10 cellular contexts compared by ENCODE assay signal in the genomic region with DNA sequence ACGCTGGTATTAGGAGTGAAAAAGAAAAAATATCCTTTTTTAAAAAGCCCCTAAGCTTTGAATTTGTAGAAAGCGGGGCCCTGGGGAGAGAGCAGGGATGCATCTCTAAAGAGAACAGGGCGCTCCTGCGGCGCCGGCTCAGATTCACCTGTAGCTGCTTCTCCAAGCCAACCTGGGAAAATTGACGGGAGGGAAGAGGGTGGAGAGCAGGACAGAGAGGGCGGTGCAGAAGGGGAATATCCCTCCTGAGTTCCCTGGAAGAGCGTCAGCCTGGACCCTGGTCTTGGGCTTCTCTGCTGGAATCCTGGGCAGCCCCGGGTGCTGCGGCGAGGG. TPM values are rescaled to one million over a fixed set of nuclear protein-coding genes. Genes with fewer than 3 reads are reported as not detected.
DNase-seq lines count a peak whose midpoint lies in the region; ATAC-seq and TF ChIP-seq lines count a peak whose summit lies in the region.
"Had no signal": no experiment of that assay in that cellular context is flagged by ENCODE, and none has a peak within 500 bp of the region (broad histone marks: within the 10 kb centered on the region; RNA-seq: fewer than 3 reads in every experiment).

No MANE protein-coding gene starts in this region.

- no peaks in the 10 kb centered on the region for H3K27me3 ChIP-seq in BLaER1
- no peaks in the 10 kb centered on the region for H3K27me3 ChIP-seq in IMR-90 (ENCODE audit: control insufficient read depth, insufficient read depth, low read length)
- no peaks in the 10 kb centered on the region for H3K27me3 ChIP-seq in naive thymus-derived CD4-positive, alpha-beta T cell (ENCODE audit: control insufficient read depth in 2 of 2, insufficient read depth in 2 of 2, low read length in 2 of 2)
- H3K27me3 ChIP-seq in A673 (replicated peaks; ENCODE audit: insufficient read depth, low read depth, low read length, poor library complexity) = no peaks in the 10 kb centered on the region

- H3K4me1 Mint-ChIP-seq in MCF 10A (ENCODE audit: insufficient read depth, unreplicated experiment) = no peaks in the 10 kb centered on the region
- H3K4me1 Mint-ChIP-seq in naive thymus-derived CD4-positive, alpha-beta T cell = peaks cover 21 to 57% (median 47%) of the 10 kb centered on the region in 7 donors

- no peak overlapping the region for H2AK5ac ChIP-seq in IMR-90 (ENCODE audit: low read depth, low read length)

- no peak overlapping the region for H2BK15ac ChIP-seq in IMR-90 (ENCODE audit: low read depth, low read length)

- ATAC-seq in IMR-90 (ENCODE audit: low read depth) (no peak), HG02885 (IDR thresholded peaks at IDR 0.05; ENCODE audit: poor library complexity, unreplicated experiment) (no peak)
- ATAC-seq in naive thymus-derived CD4-positive, alpha-beta T cell = no peak

- TF ChIP-seq CTCF in IMR-90 (conservative IDR thresholded peaks at IDR 0.05; ENCODE audit: low read depth, low read length) = no peak
- TF ChIP-seq CTCF in MCF 10A (IDR thresholded peaks at IDR 0.05; ENCODE audit: unreplicated experiment) = no peak
- no peak for TF ChIP-seq CTCF in A673 (conservative IDR thresholded peaks at IDR 0.05; ENCODE audit: low read depth, low read length)

- H3K56ac ChIP-seq in IMR-90 (ENCODE audit: extremely low read depth, insufficient read depth, low read length) = no peak overlapping the region

- H3K36me3 ChIP-seq in BLaER1 (no peaks in the 10 kb centered on the region), IMR-90 (ENCODE audit: control insufficient read depth, insufficient read depth, low read length) (no peaks in the 10 kb centered on the region), A673 (ENCODE audit: insufficient read depth, low read length, poor library complexity, severe bottlenecking) (no peaks in the 10 kb centered on the region)
- peaks cover 0 to 5% (median 0%) of the 10 kb centered on the region in 3 experiments for H3K36me3 ChIP-seq in naive thymus-derived CD4-positive, alpha-beta T cell (ENCODE audit: control insufficient read depth in 2 of 3, insufficient read depth in 3 of 3, low read length in 3 of 3)

- no peak overlapping the region for H4K91ac ChIP-seq in IMR-90 (ENCODE audit: insufficient read depth, low read depth, low read length)

- H3K18ac ChIP-seq in IMR-90 (ENCODE audit: low read depth, low read length) = no peak overlapping the region

- H3K4me3 Mint-ChIP-seq in MCF 10A (ENCODE audit: unreplicated experiment) = peak overlapping the region; percentile 44
- H3K4me3 Mint-ChIP-seq in naive thymus-derived CD4-positive, alpha-beta T cell = peak overlapping the region; percentile 64 to 88 (median 80)

- TF ChIP-seq RAD21 in IMR-90 (IDR thresholded peaks at IDR 0.05; ENCODE audit: low read length) = no peak

- no peak overlapping the region for H2BK20ac ChIP-seq in IMR-90 (ENCODE audit: low read depth, low read length)

- no peak overlapping the region for H4K5ac ChIP-seq in IMR-90 (ENCODE audit: low read depth, low read length)

- H3K9me3 ChIP-seq in BLaER1 = no peaks in the 10 kb centered on the region
- no peaks in the 10 kb centered on the region for H3K9me3 ChIP-seq in IMR-90 (ENCODE audit: control insufficient read depth, insufficient read depth, low read length)
- no peaks in the 10 kb centered on the region for H3K9me3 ChIP-seq in naive thymus-derived CD4-positive, alpha-beta T cell (ENCODE audit: control insufficient read depth in 2 of 3, low read length in 3 of 3)
- H3K9me3 ChIP-seq in A673 (ENCODE audit: low read depth, low read length, poor library complexity, severe bottlenecking) = no peaks in the 10 kb centered on the region

- H4K20me1 ChIP-seq in BLaER1 = peaks cover 19% of the 10 kb centered on the region
- H4K20me1 ChIP-seq in IMR-90 (ENCODE audit: insufficient read depth, low read length) = no peaks in the 10 kb centered on the region

- H3K14ac ChIP-seq in IMR-90 (replicated peaks; ENCODE audit: low read depth, low read length) = no peak overlapping the region

- no peak overlapping the region for H3K9ac ChIP-seq in BLaER1
- H3K9ac ChIP-seq in IMR-90 (ENCODE audit: low read depth, low read length) = no peak overlapping the region

- no peak overlapping the region for H3K4ac ChIP-seq in IMR-90 (ENCODE audit: low read depth, low read length)

- no peak overlapping the region for H3K27ac Mint-ChIP-seq in MCF 10A (ENCODE audit: low read depth, unreplicated experiment)
- peak overlapping the region; percentile 86 to 99 (median 96) for H3K27ac Mint-ChIP-seq in naive thymus-derived CD4-positive, alpha-beta T cell

- no peaks in the 10 kb centered on the region for H3K9me1 ChIP-seq in IMR-90 (ENCODE audit: insufficient read depth, low read length)

- no peak overlapping the region for H3K23ac ChIP-seq in IMR-90 (ENCODE audit: low read depth, low read length)

- peaks cover 4% of the 10 kb centered on the region for H3K27me3 Mint-ChIP-seq in MCF 10A (ENCODE audit: insufficient read depth, unreplicated experiment)
- H3K27me3 Mint-ChIP-seq in naive thymus-derived CD4-positive, alpha-beta T cell = no peaks in the 10 kb centered on the region

- peak overlapping the region; percentile 40 for H2AK9ac ChIP-seq in IMR-90 (replicated peaks; ENCODE audit: low read depth, low read length, poor library complexity)

- POLR2A ChIA-PET in IMR-90 (lab: Charles Lee; ENCODE audit: unreplicated experiment) = no interaction called here
- POLR2A ChIA-PET in MCF 10A (lab: Yijun Ruan, JAX) = interaction anchor here (0.6 to 1.7 kb wide), 3 partner anchors 23 to 95 kb away, joined by 3 to 8 read pairs (median 4); a partner anchor contains a TSS
- POLR2A ChIA-PET in naive thymus-derived CD4-positive, alpha-beta T cell (lab: Charles Lee) = interaction anchor here (0.6 to 5.9 kb wide), 13 partner anchors 8 to 1051 kb away, joined by 3 to 44 read pairs (median 4); a partner anchor contains a TSS
- POLR2A ChIA-PET in A673 (lab: Charles Lee; ENCODE audit: low non-redundant PET) = no interaction called here

- no TSS peak for BruUV-seq in IMR-90 (replicated peaks; lab: Mats Ljungman, UMichigan)
- BruUV-seq in MCF 10A (replicated peaks; lab: Mats Ljungman, UMichigan) = no TSS peak
- no TSS peak for BruUV-seq in A673 (replicated peaks; lab: Mats Ljungman, UMichigan)

- peak overlapping the region; percentile 87 for H2AFZ ChIP-seq in IMR-90 (replicated peaks; ENCODE audit: low read length, poor library complexity)

- 35% methylated on average over 2 of the region's 12 CpGs; no CpG with 5 or more reads in 1 of the 2 experiments for WGBS in IMR-90 (ENCODE audit: extremely low coverage in 2 of 2, insufficient read length in 1 of 2), 2 experiments

- in situ Hi-C loops in IMR-90 (cut with MboI; ENCODE audit: low sequenced_read_pairs) = no loop called here

- no peaks in the 10 kb centered on the region for H3K36me3 Mint-ChIP-seq in MCF 10A (ENCODE audit: insufficient read depth, unreplicated experiment)
- H3K36me3 Mint-ChIP-seq in naive thymus-derived CD4-positive, alpha-beta T cell = peaks cover 0 to 3% (median 0%) of the 10 kb centered on the region in 5 donors

- peaks cover 89% of the 10 kb centered on the region for H3K4me1 ChIP-seq in BLaER1
- peaks cover 3% of the 10 kb centered on the region for H3K4me1 ChIP-seq in IMR-90 (ENCODE audit: control insufficient read depth, insufficient read depth, low read length)
- H3K4me1 ChIP-seq in naive thymus-derived CD4-positive, alpha-beta T cell (ENCODE audit: control insufficient read depth in 2 of 2, insufficient read depth in 2 of 2, low read length in 2 of 2) = peaks cover 38 to 44% of the 10 kb centered on the region in 2 donors
- H3K4me1 ChIP-seq in A673 (ENCODE audit: insufficient read depth, low read length, poor library complexity, severe bottlenecking) = no peaks in the 10 kb centered on the region

- H4K8ac ChIP-seq in IMR-90 (ENCODE audit: low read depth in 2 of 2, low read length in 2 of 2) = no peak overlapping the region

- no peak for TF ChIP-seq POLR2A in IMR-90 (IDR thresholded peaks at IDR 0.05; ENCODE audit: low read depth, low read length)

- H3K4me3 ChIP-seq in BLaER1 (peak overlapping the region; percentile 66; the same call in 1 of the 2 replicates), IMR-90 (ENCODE audit: insufficient read depth, low read depth, low read length) (no peak overlapping the region), A673 (ENCODE audit: low read depth, low read length, poor library complexity, severe bottlenecking) (no peak overlapping the region)
- peak overlapping the region; percentile 27 for H3K4me3 ChIP-seq in naive thymus-derived CD4-positive, alpha-beta T cell (ENCODE audit: low read length)

- no peaks in the 10 kb centered on the region for H3K79me1 ChIP-seq in IMR-90 (ENCODE audit: low read depth in 1 of 2, low read length in 2 of 2)

- intact Hi-C loops in IMR-90 (cut with micrococcal nuclease) (loop anchor here (10.0 kb wide), 1 partner anchor 63 kb away; a partner anchor contains a TSS), MCF 10A (cut with micrococcal nuclease) (no loop called here), A673 (cut with micrococcal nuclease; ENCODE audit: unreplicated experiment) (no loop called here)
- intact Hi-C loops in naive thymus-derived CD4-positive, alpha-beta T cell (cut with micrococcal nuclease) = loop anchor here (2.0 to 5.0 kb wide), 3 partner anchors 65 to 1260 kb away; a partner anchor contains a TSS

- DNase-seq in IMR-90 (no peak), MCF 10A (ENCODE audit: unreplicated experiment) (no peak), dedifferentiated amniotic fluid mesenchymal stem cell (ENCODE audit: extremely low spot score) (no peak), T-helper 9 cell (no peak), A673 (ENCODE audit: low spot score) (no peak)
- DNase-seq in naive thymus-derived CD4-positive, alpha-beta T cell = no peak
- DNase-seq: NCI-H446 had no signal

- H2BK120ac ChIP-seq in IMR-90 (ENCODE audit: low read depth, low read length) = no peak overlapping the region

- dilution Hi-C loops in IMR-90 (cut with HindIII; ENCODE audit: low sequenced_read_pairs, unreplicated experiment) = no loop called here

- H3K4me2 ChIP-seq in BLaER1 (peak overlapping the region; percentile 92), IMR-90 (ENCODE audit: low read depth, low read length) (no peak overlapping the region)

- CTCF ChIA-PET in IMR-90 (lab: Yijun Ruan, JAX) (interaction anchor here (1.0 kb wide), 1 partner anchor 34 kb away, joined by 3 read pairs; a partner anchor contains a TSS), MCF 10A (lab: Yijun Ruan, JAX) (interaction anchor here (0.5 to 1.2 kb wide), 5 partner anchors 11 to 103 kb away, joined by 3 to 7 read pairs (median 3); no protein-coding TSS in a partner anchor), A673 (lab: Charles Lee) (no interaction called here)
- CTCF ChIA-PET in naive thymus-derived CD4-positive, alpha-beta T cell (lab: Charles Lee) = interaction anchor here (0.7 to 1.8 kb wide), 4 partner anchors 8 to 67 kb away, joined by 3 to 6 read pairs (median 4); no protein-coding TSS in a partner anchor

- no peak overlapping the region for H2BK5ac ChIP-seq in IMR-90 (ENCODE audit: low read depth, low read length, poor library complexity, severe bottlenecking)

- H3K27ac ChIP-seq in BLaER1 = peak overlapping the region; percentile 38; the same call in 1 of the 2 replicates
- no peak overlapping the region for H3K27ac ChIP-seq in IMR-90 (ENCODE audit: insufficient read depth, low read length)
- H3K27ac ChIP-seq in naive thymus-derived CD4-positive, alpha-beta T cell (ENCODE audit: low read depth, low read length) = peak overlapping the region; percentile 76
- H3K27ac ChIP-seq in A673 (ENCODE audit: low read depth, low read length, poor library complexity, severe bottlenecking) = no peak overlapping the region

- H3K9me3 Mint-ChIP-seq in MCF 10A (ENCODE audit: unreplicated experiment) = no peaks in the 10 kb centered on the region
- H3K9me3 Mint-ChIP-seq in naive thymus-derived CD4-positive, alpha-beta T cell = no peaks in the 10 kb centered on the region

RNA-seq across cellular contexts. Expression of a gene that starts 0.8 kb away (rescaled TPM):
- total RNA-seq in IMR-90 (2012; rRNA removed) (0.18 and 0.28 TPM in 2 replicates), MCF 10A (2022) (not detected in 2 replicates), A673 (2021) (0.20 TPM in 1 of 2 replicates, not detected in the other)
- 0.13 and 0.17 TPM in 2 replicates for polyA plus RNA-seq in IMR-90 (2012; rRNA removed)
- polyA plus RNA-seq in IMR-90 (2012; cell fraction: cytosol; rRNA removed) = 0.14 and 0.43 TPM in 2 replicates
- 0.16 and 0.28 TPM in 2 replicates for polyA plus RNA-seq in IMR-90 (2012; cell fraction: nucleus; rRNA removed; ENCODE audit: low replicate concordance)
- 1 to 10 TPM in 4 of 5 experiments, under 1 TPM in 1; 0.50 to 2.9 (median 2.5) TPM for total RNA-seq in naive thymus-derived CD4-positive, alpha-beta T cell
- polyA plus RNA-seq in naive thymus-derived CD4-positive, alpha-beta T cell = 1 to 10 TPM; 1.6 to 3.1 TPM
- total RNA-seq: glomerular endothelial cell had no signal

RNA-seq across cellular contexts. Expression of a gene that starts 33.8 kb away (rescaled TPM):
- 681 and 716 TPM in 2 replicates for total RNA-seq in IMR-90 (2012; rRNA removed)
- polyA plus RNA-seq in IMR-90 (2012; rRNA removed) = 2,279 and 2,357 TPM in 2 replicates
- 400 and 448 TPM in 2 replicates for polyA plus RNA-seq in IMR-90 (2012; cell fraction: cytosol; rRNA removed)
- 33.9 and 528 TPM in 2 replicates for polyA plus RNA-seq in IMR-90 (2012; cell fraction: nucleus; rRNA removed; ENCODE audit: low replicate concordance)
- 1,826 and 1,944 TPM in 2 replicates for total RNA-seq in MCF 10A (2022)
- total RNA-seq in naive thymus-derived CD4-positive, alpha-beta T cell = 1,000 to 10,000 TPM; 2,181 to 4,347 (median 3,799) TPM
- polyA plus RNA-seq in naive thymus-derived CD4-positive, alpha-beta T cell = 1,000 to 10,000 TPM; 4,923 to 5,899 TPM
- 1,626 and 1,742 TPM in 2 replicates for total RNA-seq in A673 (2021)

Comparison
In these comparisons a context has a peak if more than half of its experiments do, and no peak if none do; other contexts are left out.
1. H3K27ac ChIP-seq: peak in BLaER1 (single experiment) and naive thymus-derived CD4-positive, alpha-beta T cell (single experiment); none in IMR-90 (single experiment) and A673 (single experiment).
2. H3K4me3 ChIP-seq: peak in BLaER1 (single experiment) and naive thymus-derived CD4-positive, alpha-beta T cell (single experiment); none in IMR-90 (single experiment) and A673 (single experiment).
3. POLR2A ChIA-PET loops: an anchor here in MCF 10A (0.6 to 1.7 kb wide) and naive thymus-derived CD4-positive, alpha-beta T cell (0.6 to 5.9 kb wide); none called in IMR-90 and A673.
4. intact Hi-C loops: an anchor here in IMR-90 (10.0 kb wide) and naive thymus-derived CD4-positive, alpha-beta T cell (2.0 to 5.0 kb wide); none called in MCF 10A and A673.